ENCODE assay signal across 8 cellular contexts in the genomic region with DNA sequence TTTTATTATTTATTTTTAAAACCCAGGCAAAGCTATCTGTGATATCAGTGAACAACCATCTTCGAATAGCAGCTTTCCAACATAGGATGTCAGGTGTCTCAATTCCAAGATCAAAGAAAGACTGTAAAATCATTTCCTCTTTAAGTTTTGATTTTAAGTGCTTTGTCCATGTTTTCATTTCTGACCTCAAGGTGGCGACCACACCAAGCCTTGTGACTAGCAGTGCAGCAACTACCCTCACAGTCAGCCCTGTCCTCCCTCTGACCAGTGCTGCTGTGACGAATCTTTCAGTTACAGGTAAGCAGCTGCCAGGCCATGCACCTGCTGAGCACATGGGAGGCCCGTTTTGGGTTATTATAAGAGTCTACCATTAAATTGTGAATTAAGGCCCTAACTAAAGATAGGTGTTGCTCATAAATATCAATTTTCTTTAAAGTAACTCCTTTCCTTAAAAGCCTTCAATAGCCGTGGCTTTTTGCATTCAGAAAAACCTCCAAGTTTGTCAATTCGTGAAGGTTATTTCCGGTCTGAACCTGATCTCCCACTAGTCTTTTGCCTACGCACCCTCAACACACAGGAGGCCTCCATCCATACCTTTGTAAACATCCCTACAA.
A peak's percentile ranks its signal among the peaks of the same experiment; 100 is the strongest.
DNase-seq lines count a peak whose midpoint lies in the region; ATAC-seq and TF ChIP-seq lines count a peak whose summit lies in the region.

No MANE protein-coding gene starts in this region.

- H3K27me3 ChIP-seq in ascending aorta, result no peaks in the 10 kb centered on the region

- H3K9me3 ChIP-seq in ascending aorta, result no peaks in the 10 kb centered on the region

- intact Hi-C loops in ascending aorta (cut with DNase I), result loop anchor here (10.0 kb wide), 2 partner anchors 127 to 133 kb away; no protein-coding TSS in a partner anchor

- peak; percentile 97 for ATAC-seq in SK-N-SH treated with all-trans-retinoic acid at 6 μM for 48 hours
- no peak for ATAC-seq in HG03108 (IDR thresholded peaks at IDR 0.05; ENCODE audit: unreplicated experiment)

- H3K4me1 ChIP-seq in ascending aorta, result no peaks in the 10 kb centered on the region

- H3K36me3 ChIP-seq in ascending aorta, result peaks cover 22 to 53% of the 10 kb centered on the region in 2 donors

- TF ChIP-seq CTCF in GM12873 (IDR thresholded peaks at IDR 0.05; ENCODE audit: insufficient read depth, low read depth, low read length, missing control alignments) (peak; percentile 72), LNCAP (IDR thresholded peaks at IDR 0.05) (peak; percentile 74), ascending aorta (IDR thresholded peaks at IDR 0.05) (peak in 2 of 3 experiments; percentile 31 to 38)

- DNase-seq in 8988T (peak; percentile 17), ascending aorta (ENCODE audit: low spot score in 2 of 2) (no peak), iris pigment epithelial cell (ENCODE audit: low read depth) (peak; percentile 68)
- peak; percentile 28 for DNase-seq in stimulated activated CD4-positive, alpha-beta T cell treated with anti-CD3 and anti-CD28 coated beads, Interleukin-2, amount 100 ng/mL, for 4 hours (ENCODE audit: low read depth)

- H3K4me3 ChIP-seq in ascending aorta, result no peak overlapping the region

- H3K27ac ChIP-seq in ascending aorta, result no peak overlapping the region

TF ChIP-seq in SK-N-SH treated with all-trans-retinoic acid at 6 μM for 48 hours, 23 proteins besides CTCF, POLR2A, EP300 and RAD21:
- TF ChIP-seq SNAI2 (CRISPR knock-in tag; IDR thresholded peaks at IDR 0.05), result no peak
- TF ChIP-seq ZFP3 (CRISPR knock-in tag; IDR thresholded peaks at IDR 0.05), result no peak
- TF ChIP-seq POU6F1 (CRISPR knock-in tag; IDR thresholded peaks at IDR 0.05; ENCODE audit: borderline replicate concordance, low read depth), result no peak
- no peak for TF ChIP-seq CSDC2 (CRISPR knock-in tag; IDR thresholded peaks at IDR 0.05)
- no peak for TF ChIP-seq ISL1 (CRISPR knock-in tag; IDR thresholded peaks at IDR 0.05)
- TF ChIP-seq PATZ1 (CRISPR knock-in tag; IDR thresholded peaks at IDR 0.05; ENCODE audit: borderline replicate concordance), result no peak
- TF ChIP-seq TCF4 (CRISPR knock-in tag; IDR thresholded peaks at IDR 0.05; ENCODE audit: borderline replicate concordance), result no peak
- no peak for TF ChIP-seq ZNF70 (CRISPR knock-in tag; IDR thresholded peaks at IDR 0.05)
- no peak for TF ChIP-seq BACH2 (CRISPR knock-in tag; IDR thresholded peaks at IDR 0.05; ENCODE audit: borderline replicate concordance)
- TF ChIP-seq ZNF8 (CRISPR knock-in tag; IDR thresholded peaks at IDR 0.05), result no peak
- TF ChIP-seq OSR1 (CRISPR knock-in tag; IDR thresholded peaks at IDR 0.05), result no peak
- no peak for TF ChIP-seq ZFP30 (CRISPR knock-in tag; IDR thresholded peaks at IDR 0.05)
- TF ChIP-seq GLIS3 (CRISPR knock-in tag; IDR thresholded peaks at IDR 0.05), result no peak
- no peak for TF ChIP-seq TOX (CRISPR knock-in tag; IDR thresholded peaks at IDR 0.05; ENCODE audit: borderline replicate concordance)
- no peak for TF ChIP-seq ARNTL (CRISPR knock-in tag; IDR thresholded peaks at IDR 0.05; ENCODE audit: borderline replicate concordance, low read depth)
- no peak for TF ChIP-seq RARB (CRISPR knock-in tag; IDR thresholded peaks at IDR 0.05)
- TF ChIP-seq ZC3H10 (CRISPR knock-in tag; IDR thresholded peaks at IDR 0.05), result no peak
- TF ChIP-seq ESRRG (CRISPR knock-in tag; IDR thresholded peaks at IDR 0.05), result no peak

Comparison
In these comparisons a context has a peak if more than half of its experiments do, and no peak if none do; other contexts are left out.
1. DNase-seq: peak in 8988T (single experiment), iris pigment epithelial cell (single experiment) and stimulated activated CD4-positive, alpha-beta T cell treated with anti-CD3 and anti-CD28 coated beads, Interleukin-2, amount 100 ng/mL, for 4 hours (single experiment); none in ascending aorta (0 of 2).
2. Peak in every context shown above with its lines, with median percentiles within 50 percentile points of each other: CTCF ChIP-seq.